Comparison of ENCODE assay signal across 27 cellular contexts in the genomic region with DNA sequence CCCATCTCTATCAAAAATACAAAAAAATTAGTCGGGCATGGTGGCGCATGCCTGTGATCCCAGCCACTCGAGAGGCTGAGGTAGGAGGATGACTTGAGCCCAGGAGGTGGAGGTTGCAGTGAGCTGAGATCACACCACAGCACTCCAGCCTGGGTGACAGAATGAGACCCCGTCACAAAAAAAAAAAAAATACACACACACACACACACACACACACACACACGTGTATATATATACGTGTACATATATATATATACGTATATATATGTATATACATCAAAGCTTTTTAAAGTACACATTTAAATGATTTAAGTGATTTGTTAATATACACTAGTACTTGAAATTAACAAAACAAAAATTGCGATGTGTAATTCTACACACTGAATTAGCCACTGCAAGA.
"Had no signal": no experiment of that assay in that cellular context is flagged by ENCODE, and none has a peak within 500 bp of the region (broad histone marks: within the 10 kb centered on the region; RNA-seq: fewer than 3 reads in every experiment).

No MANE protein-coding gene starts in this region.

- H3K27ac ChIP-seq: neural progenitor cell, ovary, parathyroid adenoma, psoas muscle, right lobe of liver, sigmoid colon, suprapubic skin, testis, tibial artery, transverse colon, upper lobe of right lung, uterus had no signal

- H2AFZ ChIP-seq: neural progenitor cell, parathyroid adenoma had no signal

- DNase-seq: natural killer cell; occipital lobe; ovary; posterior cingulate gyrus; psoas muscle; right cardiac atrium; right lobe of liver; sigmoid colon; small intestine; stimulated activated CD4-positive, alpha-beta T cell treated with anti-CD3 and anti-CD28 coated beads, Interleukin-15, amount 100 ng/mL, for 24 hours; stimulated activated CD4-positive, alpha-beta T cell treated with anti-CD3 and anti-CD28 coated beads, Interleukin-2, amount 100 ng/mL, for 24 hours; stimulated activated CD4-positive, alpha-beta T cell treated with anti-CD3 and anti-CD28 coated beads, Interleukin-2, amount 100 ng/mL, for 48 hours; stimulated activated CD4-positive, alpha-beta T cell treated with anti-CD3 and anti-CD28 coated beads, Interleukin-4, amount 100 ng/mL, for 4 hours; stimulated activated CD8-positive, alpha-beta memory T cell treated with anti-CD3 and anti-CD28 coated beads, Interleukin-4, amount 100 ng/mL, for 48 hours; stimulated activated naive CD4-positive, alpha-beta T cell; stimulated activated naive CD8-positive, alpha-beta T cell treated with anti-CD3 and anti-CD28 coated beads, Interleukin-15, amount 100 ng/mL, for 72 hours; stimulated activated naive CD8-positive, alpha-beta T cell treated with anti-CD3 and anti-CD28 coated beads, Interleukin-15, Interleukin-2, amounts not matched to agents 100 U/mL and 50 U/mL, for 24 hours; substantia nigra; testis; tibial artery; transverse colon; upper lobe of right lung; uterus had no signal

- H3K27me3 ChIP-seq: neural progenitor cell, ovary, right lobe of liver, sigmoid colon, suprapubic skin, testis, tibial artery, transverse colon, upper lobe of right lung, uterus had no signal

- H3K9ac ChIP-seq: neural progenitor cell, parathyroid adenoma had no signal

- H3K4me2 ChIP-seq: neural progenitor cell had no signal

- H3K9me3 ChIP-seq: ovary, psoas muscle, right lobe of liver, sigmoid colon, suprapubic skin, testis, tibial artery, transverse colon, upper lobe of right lung, uterus had no signal

- H3K4me3 ChIP-seq: neural progenitor cell, ovary, psoas muscle, right lobe of liver, sigmoid colon, suprapubic skin, testis, tibial artery, transverse colon, upper lobe of right lung, uterus had no signal

- H3K36me3 ChIP-seq: neural progenitor cell, ovary, right lobe of liver, suprapubic skin, tibial artery, transverse colon, upper lobe of right lung, uterus had no signal

- FAIRE-seq: small intestine had no signal

- ATAC-seq: natural killer cell; psoas muscle; right cardiac atrium; right lobe of liver; stimulated activated memory B cell treated with anti-CD40 and anti-IgM and Interleukin-4, amounts not matched to agents 10 μg/mL and 1 μg/mL and 100 μg/mL, for 72 hours; stimulated activated naive CD8-positive, alpha-beta T cell treated with anti-CD3 and anti-CD28 coated beads, Interleukin-15, amount 100 ng/mL, for 72 hours; stimulated activated naive CD8-positive, alpha-beta T cell treated with anti-CD3 and anti-CD28 coated beads, Interleukin-15, Interleukin-2, amounts not matched to agents 100 U/mL and 50 U/mL, for 24 hours; upper lobe of right lung had no signal
